13 cellular contexts compared by ENCODE assay signal in the genomic region with DNA sequence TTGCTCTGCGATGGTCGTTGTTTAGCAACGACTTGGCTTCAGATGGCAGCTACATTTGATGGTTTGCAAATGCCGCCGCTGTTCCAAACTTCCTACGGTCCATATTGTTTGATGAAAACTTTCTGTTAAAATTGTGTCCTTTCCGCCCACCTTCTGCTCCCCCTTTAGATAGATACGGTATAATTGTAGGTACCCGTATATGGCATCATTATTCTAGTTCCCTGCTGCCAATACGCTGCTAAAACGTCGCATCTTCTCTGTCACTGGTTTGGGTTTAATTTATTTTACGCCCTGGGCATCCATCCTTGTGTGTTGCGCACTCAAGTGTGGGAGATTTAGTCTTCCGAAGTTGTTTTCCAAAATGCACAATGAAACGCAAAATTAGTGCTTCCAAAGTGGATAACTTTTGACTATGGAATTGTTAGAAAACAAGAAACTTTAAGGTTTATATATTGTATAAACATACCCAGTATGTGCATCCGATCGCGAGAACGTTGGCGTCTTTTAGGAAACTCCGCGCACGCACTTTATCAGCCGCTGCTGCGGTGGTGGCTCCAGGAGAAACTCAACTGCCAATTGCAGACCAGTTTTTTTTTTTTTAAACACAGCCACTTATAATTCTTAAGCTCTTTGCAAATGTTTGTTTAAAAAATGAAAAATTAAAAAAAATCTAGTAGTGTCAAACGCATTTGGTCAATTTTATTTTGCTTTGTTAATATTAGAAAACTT. TPM values are rescaled to one million over a fixed set of nuclear protein-coding genes. Genes with fewer than 3 reads are reported as not detected.
DNase-seq lines count a peak whose midpoint lies in the region; ATAC-seq and TF ChIP-seq lines count a peak whose summit lies in the region.
"Had no signal": no experiment of that assay in that cellular context is flagged by ENCODE, and none has a peak within 500 bp of the region (broad histone marks: within the 10 kb centered on the region; RNA-seq: fewer than 3 reads in every experiment).

No MANE protein-coding gene starts in this region.

- no peak overlapping the region for H4K91ac ChIP-seq in H9 (ENCODE audit: insufficient read length, low read depth, low read length)

- peaks cover 2% of the 10 kb centered on the region for H4K20me1 ChIP-seq in H9 (ENCODE audit: control insufficient read depth, insufficient read depth, insufficient read length)
- H4K20me1 ChIP-seq: BLaER1 had no signal

- H3K36me3 Mint-ChIP-seq in H9 (ENCODE audit: insufficient read depth in 1 of 3, low read depth in 3 of 3) (no peaks in the 10 kb centered on the region; a peak in 1 of 7 replicates), WTC11 (no peaks in the 10 kb centered on the region), progenitor cell of endocrine pancreas (ENCODE audit: insufficient read depth) (no peaks in the 10 kb centered on the region)
- H3K36me3 Mint-ChIP-seq in CD4-positive, alpha-beta memory T cell: peaks cover 1 to 12% of the 10 kb centered on the region in 2 donors

- H3K27me3 Mint-ChIP-seq in H9 (ENCODE audit: low read depth): peaks cover 99% of the 10 kb centered on the region
- peaks cover 95% of the 10 kb centered on the region for H3K27me3 Mint-ChIP-seq in WTC11 (ENCODE audit: low read depth)
- peaks cover 99% of the 10 kb centered on the region for H3K27me3 Mint-ChIP-seq in progenitor cell of endocrine pancreas
- H3K27me3 Mint-ChIP-seq in CD4-positive, alpha-beta memory T cell: peaks cover 56 to 63% of the 10 kb centered on the region in 2 donors

- H3K4me1 Mint-ChIP-seq in H9: peaks cover 44 to 67% of the 10 kb centered on the region in 2 experiments
- H3K4me1 Mint-ChIP-seq in WTC11: peaks cover 63% of the 10 kb centered on the region
- H3K4me1 Mint-ChIP-seq in progenitor cell of endocrine pancreas (ENCODE audit: low read depth): peaks cover 40% of the 10 kb centered on the region
- H3K4me1 Mint-ChIP-seq in CD4-positive, alpha-beta memory T cell: peaks cover 7 to 24% (median 13%) of the 10 kb centered on the region in 4 donors

- H2BK15ac ChIP-seq in H9 (ENCODE audit: low read depth, low read length): no peak overlapping the region

- H2AFZ ChIP-seq in H9 (ENCODE audit: low read length): no peak overlapping the region

- H3K27ac Mint-ChIP-seq in H9 (no peak overlapping the region), WTC11 (no peak overlapping the region), progenitor cell of endocrine pancreas (no peak overlapping the region)
- H3K27ac Mint-ChIP-seq in CD4-positive, alpha-beta memory T cell: no peak overlapping the region

- no peak overlapping the region for H2BK12ac ChIP-seq in H9 (ENCODE audit: insufficient read length, low read depth, low read length)

- no peak overlapping the region for H3K4ac ChIP-seq in H9 (ENCODE audit: low read depth, low read length)

- intact Hi-C loops in CD4-positive, alpha-beta memory T cell (cut with micrococcal nuclease): no loop called here

- no peak overlapping the region for H3K56ac ChIP-seq in H9 (ENCODE audit: insufficient read length, low read depth, low read length)

- no peak overlapping the region for H3K9ac ChIP-seq in H9 (ENCODE audit: extremely low read depth, insufficient read length, low read length)
- H3K9ac ChIP-seq: BLaER1 had no signal

- peak overlapping the region; percentile 91 for H3K4me2 ChIP-seq in H9 (ENCODE audit: insufficient read depth, insufficient read length, low read length)
- H3K4me2 ChIP-seq: BLaER1 had no signal

- H3K79me2 ChIP-seq in H9 (ENCODE audit: insufficient read depth, low read length): no peaks in the 10 kb centered on the region

- H3K27ac ChIP-seq in H9 (ENCODE audit: insufficient read length, low read depth, low read length): no peak overlapping the region
- H3K27ac ChIP-seq in CD4-positive, alpha-beta memory T cell (ENCODE audit: low read depth, low read length): no peak overlapping the region
- H3K27ac ChIP-seq: BLaER1, upper lobe of left lung had no signal

- H3K23ac ChIP-seq in H9 (ENCODE audit: insufficient read length, low read depth, low read length): no peak overlapping the region

- TF ChIP-seq CTCF in H9 (conservative IDR thresholded peaks at IDR 0.05) (no peak), WTC11 (IDR thresholded peaks at IDR 0.05) (no peak), progenitor cell of endocrine pancreas (IDR thresholded peaks at IDR 0.05; ENCODE audit: unreplicated experiment) (no peak)

- H2BK20ac ChIP-seq in H9 (ENCODE audit: low read depth, low read length, poor library complexity, severe bottlenecking): no peak overlapping the region

- H2AK5ac ChIP-seq in H9 (ENCODE audit: insufficient read length, low read length): no peak overlapping the region

- no peak overlapping the region for H4K5ac ChIP-seq in H9 (ENCODE audit: insufficient read length, low read depth, low read length)

- no peaks in the 10 kb centered on the region; the same call in 1 of the 2 replicates for H3K4me1 ChIP-seq in H9 (ENCODE audit: insufficient read depth, low read length)
- no peaks in the 10 kb centered on the region for H3K4me1 ChIP-seq in CD4-positive, alpha-beta memory T cell (ENCODE audit: insufficient read depth, low read length)
- H3K4me1 ChIP-seq: BLaER1 had no signal

- H3K4me3 ChIP-seq in iPS-11a (ENCODE audit: low read depth, low read length): peak overlapping the region; percentile 24
- no peak overlapping the region for H3K4me3 ChIP-seq in CD4-positive, alpha-beta memory T cell (ENCODE audit: low read length in 2 of 2)
- H3K4me3 ChIP-seq: BLaER1, K562 had no signal

- H3K14ac ChIP-seq in H9 (ENCODE audit: insufficient read depth, low read length): no peak overlapping the region

- CTCF ChIA-PET in WTC11 (lab: Charles Lee): interaction anchor here (0.8 to 1.5 kb wide), 2 partner anchors 20 to 296 kb away, joined by 4 to 9 read pairs; no protein-coding TSS in a partner anchor
- CTCF ChIA-PET in CD4-positive, alpha-beta memory T cell (lab: Charles Lee; ENCODE audit: partially characterized antibody): no interaction called here

- H3K27me3 ChIP-seq in H9 (ENCODE audit: insufficient read depth, low read length): peaks cover 45% of the 10 kb centered on the region
- H3K27me3 ChIP-seq in CD4-positive, alpha-beta memory T cell (ENCODE audit: insufficient read depth, low read length): peaks cover 18% of the 10 kb centered on the region
- H3K27me3 ChIP-seq: BLaER1 had no signal

- POLR2A ChIA-PET in WTC11 (lab: Charles Lee): no interaction called here
- POLR2A ChIA-PET in CD4-positive, alpha-beta memory T cell (lab: Charles Lee; ENCODE audit: partially characterized antibody): no interaction called here

- H3K9me3 ChIP-seq in H9 (ENCODE audit: control insufficient read depth, low read depth, low read length): no peaks in the 10 kb centered on the region
- H3K9me3 ChIP-seq in CD4-positive, alpha-beta memory T cell (ENCODE audit: control insufficient read depth in 1 of 2, low read length in 2 of 2): no peaks in the 10 kb centered on the region
- H3K9me3 ChIP-seq: upper lobe of left lung had no signal

- H4K8ac ChIP-seq in H9 (replicated peaks; ENCODE audit: insufficient read length, low read depth, low read length): no peak overlapping the region

- H3K23me2 ChIP-seq in H9 (ENCODE audit: insufficient read length, low read depth, low read length, poor library complexity, severe bottlenecking): peaks cover 22% of the 10 kb centered on the region

- H3K18ac ChIP-seq in H9 (ENCODE audit: insufficient read length, low read depth, low read length): no peak overlapping the region

- H3T11ph ChIP-seq in H9 (ENCODE audit: low read length): no peak overlapping the region

- no peak overlapping the region for H2BK120ac ChIP-seq in H9 (ENCODE audit: low read depth, low read length, poor library complexity, severe bottlenecking)

- no CpG with 5 or more reads among the region's 27 CpGs for WGBS in H9 (ENCODE audit: extremely low coverage, insufficient read length, low lambda C conversion rate)

- no peak overlapping the region for H2BK5ac ChIP-seq in H9 (ENCODE audit: insufficient read length, low read length)

- no peak for ATAC-seq in WTC11

- no peaks in the 10 kb centered on the region for H3K79me1 ChIP-seq in H9 (ENCODE audit: insufficient read depth, low read depth, low read length, poor library complexity, severe bottlenecking)

- H3K9me3 Mint-ChIP-seq in H9 (peaks cover 5% of the 10 kb centered on the region in 2 experiments; a peak in 4 of 5 replicates), WTC11 (no peaks in the 10 kb centered on the region), progenitor cell of endocrine pancreas (ENCODE audit: low read depth) (no peaks in the 10 kb centered on the region)
- peaks cover 0 to 25% (median 9%) of the 10 kb centered on the region in 8 donors for H3K9me3 Mint-ChIP-seq in CD4-positive, alpha-beta memory T cell

- H3K36me3 ChIP-seq in CD4-positive, alpha-beta memory T cell (ENCODE audit: insufficient read depth, low read length): no peaks in the 10 kb centered on the region
- H3K36me3 ChIP-seq: BLaER1, upper lobe of left lung had no signal

- peak overlapping the region; percentile 64 to 89 for H3K4me3 Mint-ChIP-seq in H9
- H3K4me3 Mint-ChIP-seq in WTC11: peak overlapping the region; percentile 79
- peak overlapping the region; percentile 60 for H3K4me3 Mint-ChIP-seq in progenitor cell of endocrine pancreas (ENCODE audit: low read depth)
- H3K4me3 Mint-ChIP-seq in CD4-positive, alpha-beta memory T cell: peak overlapping the region in 3 of 8 donors; percentile 10 to 35 (median 24)

- DNase-seq in H9: no peak
- DNase-seq in WTC11 (ENCODE audit: low spot score): no peak
- DNase-seq in progenitor cell of endocrine pancreas (ENCODE audit: low spot score, unreplicated experiment): no peak
- no peak for DNase-seq in SIG-M5 treated with dmso at 0.1 percent for 504 hours (lab: John Stamatoyannopoulos, UW; ENCODE audit: unreplicated experiment)
- DNase-seq in CD4-positive, alpha-beta memory T cell: no peak
- DNase-seq in NCI-H2029 (lab: John Stamatoyannopoulos, UW): no peak
- DNase-seq: aorta had no signal

TF ChIP-seq in WTC11, 78 proteins besides CTCF, POLR2A, EP300 and RAD21 (continues in another document):
- TF ChIP-seq GTF2I (CRISPR knock-in tag; conservative IDR thresholded peaks at IDR 0.05): no peak
- no peak for TF ChIP-seq JAZF1 (CRISPR knock-in tag; IDR thresholded peaks at IDR 0.05)
- no peak for TF ChIP-seq ZNF416 (CRISPR knock-in tag; IDR thresholded peaks at IDR 0.05)
- no peak for TF ChIP-seq SMAD3 (CRISPR knock-in tag; IDR thresholded peaks at IDR 0.05; ENCODE audit: borderline replicate concordance)

RNA-seq across cellular contexts. Expression of gene ATOH1, which starts 1.7 kb away (rescaled TPM):
- total RNA-seq in H9 (2021) (not detected in 2 replicates), WTC11 (2021) (0.60 to 0.62 TPM (median 0.61 TPM) in 3 replicates), progenitor cell of endocrine pancreas (0.36 TPM in 1 of 2 replicates, not detected in the other)
- total RNA-seq in CD4-positive, alpha-beta memory T cell: not detected
- polyA plus RNA-seq in CD4-positive, alpha-beta memory T cell: not detected
- total RNA-seq: aorta, K562, omental fat pad, skeletal muscle tissue, upper lobe of left lung had no signal
- polyA plus RNA-seq: K562 had no signal
